ENCODE assay signal across 31 cellular contexts in the genomic region with DNA sequence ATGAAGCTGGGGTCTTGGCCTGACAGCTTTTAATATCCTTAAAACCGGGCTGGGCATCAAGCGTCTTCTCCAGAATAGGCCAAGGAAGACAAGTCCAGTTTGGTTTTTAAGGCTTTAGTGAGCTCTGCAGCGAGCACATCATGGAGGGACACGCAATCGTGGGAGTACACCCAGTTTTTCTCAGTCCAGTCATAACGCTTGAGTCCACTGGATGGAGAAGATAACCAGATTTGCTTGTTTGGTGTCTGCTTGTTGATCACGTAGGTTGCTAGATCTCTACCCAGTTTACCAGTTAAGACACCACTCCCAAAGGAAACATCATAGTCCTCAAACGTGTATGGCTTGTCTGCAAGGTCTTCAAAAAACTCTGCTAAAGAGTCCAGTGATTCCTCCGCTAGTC.
"Had no signal": no experiment of that assay in that cellular context is flagged by ENCODE, and none has a peak within 500 bp of the region (broad histone marks: within the 10 kb centered on the region; RNA-seq: fewer than 3 reads in every experiment).

No MANE protein-coding gene starts in this region.

- H3K36me3 ChIP-seq: colonic mucosa, gastrocnemius medialis had no signal

- H3K4me3 Mint-ChIP-seq: activated CD4-positive, alpha-beta T cell treated with anti-CD3 and anti-CD28 coated beads for 36 hours; activated CD8-positive, alpha-beta T cell treated with anti-CD3 and anti-CD28 coated beads for 36 hours; activated naive CD4-positive, alpha-beta T cell treated with anti-CD3 and anti-CD28 coated beads for 36 hours; activated naive CD4-positive, alpha-beta T cell treated with anti-CD3 and anti-CD28 coated beads, Interleukin-2, amount 50 U/mL, for 24 hours; activated naive CD8-positive, alpha-beta T cell treated with anti-CD3 and anti-CD28 coated beads for 36 hours; activated naive CD8-positive, alpha-beta T cell treated with anti-CD3 and anti-CD28 coated beads, Interleukin-2, amount 50 U/mL, for 24 hours; activated T-cell treated with anti-CD3 and anti-CD28 coated beads, Interleukin-2, amount 50 U/mL, for 4 hours; activated T-helper 17 cell treated with anti-CD3 and anti-CD28 coated beads, Interleukin-2, amount 50 U/mL, for 72 hours; endodermal cell had no signal

- H3K9me3 Mint-ChIP-seq: activated CD8-positive, alpha-beta T cell treated with anti-CD3 and anti-CD28 coated beads for 36 hours; activated naive CD4-positive, alpha-beta T cell treated with anti-CD3 and anti-CD28 coated beads for 36 hours; activated naive CD4-positive, alpha-beta T cell treated with anti-CD3 and anti-CD28 coated beads, Interleukin-2, amount 50 U/mL, for 24 hours; activated naive CD8-positive, alpha-beta T cell treated with anti-CD3 and anti-CD28 coated beads for 36 hours; activated naive CD8-positive, alpha-beta T cell treated with anti-CD3 and anti-CD28 coated beads, Interleukin-2, amount 50 U/mL, for 24 hours; activated T-cell treated with anti-CD3 and anti-CD28 coated beads, Interleukin-2, amount 50 U/mL, for 4 hours; activated T-helper 17 cell treated with anti-CD3 and anti-CD28 coated beads, Interleukin-2, amount 50 U/mL, for 72 hours; endodermal cell had no signal

- H3K27ac ChIP-seq: adrenal gland, body of pancreas, colonic mucosa, dorsolateral prefrontal cortex, gastrocnemius medialis, heart left ventricle had no signal

- H3K27ac Mint-ChIP-seq: activated CD8-positive, alpha-beta T cell treated with anti-CD3 and anti-CD28 coated beads for 36 hours; activated naive CD8-positive, alpha-beta T cell treated with anti-CD3 and anti-CD28 coated beads, Interleukin-2, amount 50 U/mL, for 24 hours; endodermal cell had no signal

- H3K27me3 Mint-ChIP-seq: activated CD4-positive, alpha-beta T cell treated with anti-CD3 and anti-CD28 coated beads for 36 hours; activated CD8-positive, alpha-beta T cell treated with anti-CD3 and anti-CD28 coated beads for 36 hours; activated naive CD4-positive, alpha-beta T cell treated with anti-CD3 and anti-CD28 coated beads, Interleukin-2, amount 50 U/mL, for 24 hours; activated naive CD8-positive, alpha-beta T cell treated with anti-CD3 and anti-CD28 coated beads for 36 hours; activated naive CD8-positive, alpha-beta T cell treated with anti-CD3 and anti-CD28 coated beads, Interleukin-2, amount 50 U/mL, for 24 hours; activated T-helper 17 cell treated with anti-CD3 and anti-CD28 coated beads, Interleukin-2, amount 50 U/mL, for 72 hours had no signal

- H3K4me1 Mint-ChIP-seq: endodermal cell had no signal

- H3K4me3 ChIP-seq: adrenal gland, body of pancreas, cardiac muscle cell, colonic mucosa, dorsolateral prefrontal cortex, gastrocnemius medialis, heart left ventricle had no signal

- DNase-seq: activated CD4-positive, alpha-beta T cell treated with anti-CD3 and anti-CD28 coated beads for 36 hours; activated CD4-positive, alpha-beta T cell treated with anti-CD3 and anti-CD28 coated beads, Interleukin-2, amount 50 U/mL, for 1 hour; activated CD4-positive, alpha-beta T cell treated with anti-CD3 and anti-CD28 coated beads, Interleukin-2, amount 50 U/mL, for 48 hours; activated CD4-positive, CD25-positive, alpha-beta regulatory T cell; activated CD4-positive, CD25-positive, alpha-beta regulatory T cell treated with anti-CD3 and anti-CD28 coated beads, Interleukin-2, amount 50 U/mL, for 72 hours; activated CD8-positive, alpha-beta memory T cell treated with anti-CD3 and anti-CD28 coated beads for 24 hours; activated CD8-positive, alpha-beta T cell treated with anti-CD3 and anti-CD28 coated beads for 36 hours; activated effector memory CD4-positive, alpha-beta T cell treated with anti-CD3 and anti-CD28 coated beads, Interleukin-2, amount 50 U/mL, for 16 hours; activated naive CD4-positive, alpha-beta T cell treated with anti-CD3 and anti-CD28 coated beads for 36 hours; activated naive CD8-positive, alpha-beta T cell treated with anti-CD3 and anti-CD28 coated beads for 36 hours; activated naive CD8-positive, alpha-beta T cell treated with anti-CD3 and anti-CD28 coated beads, Interleukin-2, amount 50 U/mL, for 24 hours; activated T-cell treated with anti-CD3 and anti-CD28 coated beads, Interleukin-2, amount 50 U/mL, for 4 hours; adrenal gland; amygdala; aorta; body of pancreas; central memory CD4-positive, alpha-beta T cell; cerebellar nuclear complex; colonic mucosa; dorsolateral prefrontal cortex; effector memory CD4-positive, alpha-beta T cell; endodermal cell; foreskin fibroblast; gastrocnemius medialis; glutamatergic neuron; heart left ventricle; T-helper 2 cell had no signal

- H3K27me3 ChIP-seq: adrenal gland, body of pancreas, cardiac muscle cell, colonic mucosa, dorsolateral prefrontal cortex, gastrocnemius medialis, heart left ventricle had no signal

- ATAC-seq: activated CD4-positive, alpha-beta T cell treated with anti-CD3 and anti-CD28 coated beads for 36 hours; activated CD8-positive, alpha-beta T cell treated with anti-CD3 and anti-CD28 coated beads for 36 hours; activated naive CD8-positive, alpha-beta T cell treated with anti-CD3 and anti-CD28 coated beads, Interleukin-2, amount 50 U/mL, for 24 hours; activated T-cell treated with anti-CD3 and anti-CD28 coated beads, Interleukin-2, amount 50 U/mL, for 4 hours; activated T-helper 17 cell treated with anti-CD3 and anti-CD28 coated beads, Interleukin-2, amount 50 U/mL, for 72 hours; body of pancreas; esophagus mucosa; gastrocnemius medialis; heart left ventricle had no signal

- H3K4me1 ChIP-seq: adrenal gland, colonic mucosa had no signal

- H3K9me3 ChIP-seq: adrenal gland, body of pancreas, colonic mucosa, gastrocnemius medialis, heart left ventricle had no signal
